In the genomic region with DNA sequence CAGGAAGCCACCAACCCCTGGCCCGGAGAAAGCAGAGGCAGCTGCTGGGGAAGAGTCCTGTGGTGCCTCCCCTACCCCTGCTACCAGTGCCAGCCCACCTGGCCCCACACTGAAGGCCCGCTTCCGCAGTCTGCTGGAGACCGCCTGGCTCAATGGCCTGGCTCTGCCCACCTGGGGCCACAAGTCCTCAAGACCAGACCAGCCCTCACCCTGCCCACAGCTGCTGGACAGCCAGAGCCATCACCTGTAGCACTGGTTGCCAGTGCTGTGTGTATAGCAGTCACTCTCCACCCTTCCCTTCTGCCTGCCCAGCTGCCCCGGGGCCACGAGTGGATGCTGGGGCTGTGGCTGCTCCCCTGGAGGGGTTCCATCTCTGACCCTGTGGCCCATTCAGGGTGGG, we compare ENCODE assay signal across 1 cellular context.
TF ChIP-seq lines count a peak whose summit lies in the region.

No MANE protein-coding gene starts in this region.

TF ChIP-seq in GM23338, 12 proteins besides CTCF, POLR2A, EP300 and RAD21:
- TF ChIP-seq, protein P1, sequence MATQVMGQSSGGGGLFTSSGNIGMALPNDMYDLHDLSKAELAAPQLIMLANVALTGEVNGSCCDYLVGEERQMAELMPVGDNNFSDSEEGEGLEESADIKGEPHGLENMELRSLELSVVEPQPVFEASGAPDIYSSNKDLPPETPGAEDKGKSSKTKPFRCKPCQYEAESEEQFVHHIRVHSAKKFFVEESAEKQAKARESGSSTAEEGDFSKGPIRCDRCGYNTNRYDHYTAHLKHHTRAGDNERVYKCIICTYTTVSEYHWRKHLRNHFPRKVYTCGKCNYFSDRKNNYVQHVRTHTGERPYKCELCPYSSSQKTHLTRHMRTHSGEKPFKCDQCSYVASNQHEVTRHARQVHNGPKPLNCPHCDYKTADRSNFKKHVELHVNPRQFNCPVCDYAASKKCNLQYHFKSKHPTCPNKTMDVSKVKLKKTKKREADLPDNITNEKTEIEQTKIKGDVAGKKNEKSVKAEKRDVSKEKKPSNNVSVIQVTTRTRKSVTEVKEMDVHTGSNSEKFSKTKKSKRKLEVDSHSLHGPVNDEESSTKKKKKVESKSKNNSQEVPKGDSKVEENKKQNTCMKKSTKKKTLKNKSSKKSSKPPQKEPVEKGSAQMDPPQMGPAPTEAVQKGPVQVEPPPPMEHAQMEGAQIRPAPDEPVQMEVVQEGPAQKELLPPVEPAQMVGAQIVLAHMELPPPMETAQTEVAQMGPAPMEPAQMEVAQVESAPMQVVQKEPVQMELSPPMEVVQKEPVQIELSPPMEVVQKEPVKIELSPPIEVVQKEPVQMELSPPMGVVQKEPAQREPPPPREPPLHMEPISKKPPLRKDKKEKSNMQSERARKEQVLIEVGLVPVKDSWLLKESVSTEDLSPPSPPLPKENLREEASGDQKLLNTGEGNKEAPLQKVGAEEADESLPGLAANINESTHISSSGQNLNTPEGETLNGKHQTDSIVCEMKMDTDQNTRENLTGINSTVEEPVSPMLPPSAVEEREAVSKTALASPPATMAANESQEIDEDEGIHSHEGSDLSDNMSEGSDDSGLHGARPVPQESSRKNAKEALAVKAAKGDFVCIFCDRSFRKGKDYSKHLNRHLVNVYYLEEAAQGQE (IDR thresholded peaks at IDR 0.05; ENCODE audit: unreplicated experiment) = no peak
- TF ChIP-seq, protein P2, sequence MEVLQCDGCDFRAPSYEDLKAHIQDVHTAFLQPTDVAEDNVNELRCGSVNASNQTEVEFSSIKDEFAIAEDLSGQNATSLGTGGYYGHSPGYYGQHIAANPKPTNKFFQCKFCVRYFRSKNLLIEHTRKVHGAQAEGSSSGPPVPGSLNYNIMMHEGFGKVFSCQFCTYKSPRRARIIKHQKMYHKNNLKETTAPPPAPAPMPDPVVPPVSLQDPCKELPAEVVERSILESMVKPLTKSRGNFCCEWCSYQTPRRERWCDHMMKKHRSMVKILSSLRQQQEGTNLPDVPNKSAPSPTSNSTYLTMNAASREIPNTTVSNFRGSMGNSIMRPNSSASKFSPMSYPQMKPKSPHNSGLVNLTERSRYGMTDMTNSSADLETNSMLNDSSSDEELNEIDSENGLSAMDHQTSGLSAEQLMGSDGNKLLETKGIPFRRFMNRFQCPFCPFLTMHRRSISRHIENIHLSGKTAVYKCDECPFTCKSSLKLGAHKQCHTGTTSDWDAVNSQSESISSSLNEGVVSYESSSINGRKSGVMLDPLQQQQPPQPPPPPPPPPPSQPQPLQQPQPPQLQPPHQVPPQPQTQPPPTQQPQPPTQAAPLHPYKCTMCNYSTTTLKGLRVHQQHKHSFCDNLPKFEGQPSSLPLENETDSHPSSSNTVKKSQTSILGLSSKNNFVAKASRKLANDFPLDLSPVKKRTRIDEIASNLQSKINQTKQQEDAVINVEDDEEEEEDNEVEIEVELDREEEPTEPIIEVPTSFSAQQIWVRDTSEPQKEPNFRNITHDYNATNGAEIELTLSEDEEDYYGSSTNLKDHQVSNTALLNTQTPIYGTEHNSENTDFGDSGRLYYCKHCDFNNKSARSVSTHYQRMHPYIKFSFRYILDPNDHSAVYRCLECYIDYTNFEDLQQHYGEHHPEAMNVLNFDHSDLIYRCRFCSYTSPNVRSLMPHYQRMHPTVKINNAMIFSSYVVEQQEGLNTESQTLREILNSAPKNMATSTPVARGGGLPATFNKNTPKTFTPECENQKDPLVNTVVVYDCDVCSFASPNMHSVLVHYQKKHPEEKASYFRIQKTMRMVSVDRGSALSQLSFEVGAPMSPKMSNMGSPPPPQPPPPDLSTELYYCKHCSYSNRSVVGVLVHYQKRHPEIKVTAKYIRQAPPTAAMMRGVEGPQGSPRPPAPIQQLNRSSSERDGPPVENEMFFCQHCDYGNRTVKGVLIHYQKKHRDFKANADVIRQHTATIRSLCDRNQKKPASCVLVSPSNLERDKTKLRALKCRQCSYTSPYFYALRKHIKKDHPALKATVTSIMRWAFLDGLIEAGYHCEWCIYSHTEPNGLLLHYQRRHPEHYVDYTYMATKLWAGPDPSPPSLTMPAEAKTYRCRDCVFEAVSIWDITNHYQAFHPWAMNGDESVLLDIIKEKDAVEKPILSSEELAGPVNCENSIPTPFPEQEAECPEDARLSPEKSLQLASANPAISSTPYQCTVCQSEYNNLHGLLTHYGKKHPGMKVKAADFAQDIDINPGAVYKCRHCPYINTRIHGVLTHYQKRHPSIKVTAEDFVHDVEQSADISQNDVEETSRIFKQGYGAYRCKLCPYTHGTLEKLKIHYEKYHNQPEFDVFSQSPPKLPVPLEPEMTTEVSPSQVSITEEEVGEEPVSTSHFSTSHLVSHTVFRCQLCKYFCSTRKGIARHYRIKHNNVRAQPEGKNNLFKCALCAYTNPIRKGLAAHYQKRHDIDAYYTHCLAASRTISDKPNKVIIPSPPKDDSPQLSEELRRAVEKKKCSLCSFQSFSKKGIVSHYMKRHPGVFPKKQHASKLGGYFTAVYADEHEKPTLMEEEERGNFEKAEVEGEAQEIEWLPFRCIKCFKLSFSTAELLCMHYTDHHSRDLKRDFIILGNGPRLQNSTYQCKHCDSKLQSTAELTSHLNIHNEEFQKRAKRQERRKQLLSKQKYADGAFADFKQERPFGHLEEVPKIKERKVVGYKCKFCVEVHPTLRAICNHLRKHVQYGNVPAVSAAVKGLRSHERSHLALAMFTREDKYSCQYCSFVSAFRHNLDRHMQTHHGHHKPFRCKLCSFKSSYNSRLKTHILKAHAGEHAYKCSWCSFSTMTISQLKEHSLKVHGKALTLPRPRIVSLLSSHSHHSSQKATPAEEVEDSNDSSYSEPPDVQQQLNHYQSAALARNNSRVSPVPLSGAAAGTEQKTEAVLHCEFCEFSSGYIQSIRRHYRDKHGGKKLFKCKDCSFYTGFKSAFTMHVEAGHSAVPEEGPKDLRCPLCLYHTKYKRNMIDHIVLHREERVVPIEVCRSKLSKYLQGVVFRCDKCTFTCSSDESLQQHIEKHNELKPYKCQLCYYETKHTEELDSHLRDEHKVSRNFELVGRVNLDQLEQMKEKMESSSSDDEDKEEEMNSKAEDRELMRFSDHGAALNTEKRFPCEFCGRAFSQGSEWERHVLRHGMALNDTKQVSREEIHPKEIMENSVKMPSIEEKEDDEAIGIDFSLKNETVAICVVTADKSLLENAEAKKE (CRISPR knock-in tag; IDR thresholded peaks at IDR 0.05) = no peak
- no peak for TF ChIP-seq CREB1 (CRISPR knock-in tag; IDR thresholded peaks at IDR 0.05; ENCODE audit: low read depth)
- TF ChIP-seq EZH2phosphoT487 (IDR thresholded peaks at IDR 0.05; ENCODE audit: unreplicated experiment) = no peak
- TF ChIP-seq NANOG (IDR thresholded peaks at IDR 0.05; ENCODE audit: borderline replicate concordance) = no peak
- TF ChIP-seq ZNF331 (CRISPR knock-in tag; IDR thresholded peaks at IDR 0.05; ENCODE audit: low read depth) = no peak
- no peak for TF ChIP-seq STAT1 (IDR thresholded peaks at IDR 0.05; ENCODE audit: unreplicated experiment)
- no peak for TF ChIP-seq EZH2 (IDR thresholded peaks at IDR 0.05; ENCODE audit: low read depth, unreplicated experiment)
- no peak for TF ChIP-seq POLR2AphosphoS5 (IDR thresholded peaks at IDR 0.05; ENCODE audit: low read depth)
- TF ChIP-seq ZNF114 (CRISPR knock-in tag; IDR thresholded peaks at IDR 0.05) = no peak
- no peak for TF ChIP-seq JUNB (IDR thresholded peaks at IDR 0.05; ENCODE audit: unreplicated experiment)
- TF ChIP-seq, protein P3, sequence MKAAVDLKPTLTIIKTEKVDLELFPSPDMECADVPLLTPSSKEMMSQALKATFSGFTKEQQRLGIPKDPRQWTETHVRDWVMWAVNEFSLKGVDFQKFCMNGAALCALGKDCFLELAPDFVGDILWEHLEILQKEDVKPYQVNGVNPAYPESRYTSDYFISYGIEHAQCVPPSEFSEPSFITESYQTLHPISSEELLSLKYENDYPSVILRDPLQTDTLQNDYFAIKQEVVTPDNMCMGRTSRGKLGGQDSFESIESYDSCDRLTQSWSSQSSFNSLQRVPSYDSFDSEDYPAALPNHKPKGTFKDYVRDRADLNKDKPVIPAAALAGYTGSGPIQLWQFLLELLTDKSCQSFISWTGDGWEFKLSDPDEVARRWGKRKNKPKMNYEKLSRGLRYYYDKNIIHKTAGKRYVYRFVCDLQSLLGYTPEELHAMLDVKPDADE (IDR thresholded peaks at IDR 0.05) = no peak
